ENCODE assay signal across 9 cellular contexts in genomic region chr1:22611530-22611947, GRCh38. TPM values are rescaled to one million over a fixed set of nuclear protein-coding genes. Genes with fewer than 3 reads are reported as not detected.
DNase-seq lines count a peak whose midpoint lies in the region; ATAC-seq, FAIRE-seq and TF ChIP-seq lines count a peak whose summit lies in the region.
"Had no signal": no experiment of that assay in that cellular context is flagged by ENCODE, and none has a peak within 500 bp of the region (broad histone marks: within the 10 kb centered on the region; RNA-seq: fewer than 3 reads in every experiment).

No MANE protein-coding gene starts in this region.

- no peaks in the 10 kb centered on the region for H3K4me1 Mint-ChIP-seq in endodermal cell

- 20 to 30% methylated on average over 7 of the region's 7 CpGs for WGBS in endodermal cell (ENCODE audit: insufficient coverage in 1 of 2, insufficient read length in 1 of 2), 2 experiments
- WGBS in ovary, 3 donors: 15 to 24% (median 17%) methylated on average over 7 of the region's 7 CpGs
- WGBS in transverse colon (ENCODE audit: low coverage in 1 of 2), 2 donors: 25% methylated on average over 6 of the region's 7 CpGs; no CpG with 5 or more reads in 1 of the 2 donors
- WGBS in stomach, 5 donors: 20 to 33% (median 23%) methylated on average over 6 to 7 of the region's 7 CpGs

- FAIRE-seq in D721Med (lab: Jason Lieb, UNC): no peak

- peaks cover 39% of the 10 kb centered on the region for H3K27me3 Mint-ChIP-seq in endodermal cell (ENCODE audit: insufficient read depth)

- intact Hi-C loops in ovary (cut with DNase I) (no loop called here), transverse colon (cut with DNase I; ENCODE audit: low total_unique reads) (no loop called here), stomach (cut with DNase I; ENCODE audit: low total_unique reads) (no loop called here)

- H3K27ac Mint-ChIP-seq in endodermal cell: no peak overlapping the region

- TF ChIP-seq EP300 in ovary (IDR thresholded peaks at IDR 0.05): no peak
- no peak for TF ChIP-seq EP300 in transverse colon (IDR thresholded peaks at IDR 0.05; ENCODE audit: low read depth)
- no peak for TF ChIP-seq EP300 in stomach (IDR thresholded peaks at IDR 0.05)

- H3K9ac ChIP-seq in endodermal cell (ENCODE audit: extremely low read depth, low read length, poor library complexity, severe bottlenecking): no peak overlapping the region

- H3K4me3 ChIP-seq in GM12865 (ENCODE audit: low read depth, low read length) (no peak overlapping the region), endodermal cell (ENCODE audit: low read length) (no peak overlapping the region), ovary (no peak overlapping the region), transverse colon (no peak overlapping the region), stomach (no peak overlapping the region)

- H3K9me3 ChIP-seq in endodermal cell (ENCODE audit: control insufficient read depth, low read length) (no peaks in the 10 kb centered on the region), ovary (no peaks in the 10 kb centered on the region), transverse colon (no peaks in the 10 kb centered on the region), stomach (no peaks in the 10 kb centered on the region)

- H3K36me3 ChIP-seq in endodermal cell (ENCODE audit: control insufficient read depth, insufficient read depth, low read length) (no peaks in the 10 kb centered on the region), ovary (no peaks in the 10 kb centered on the region), transverse colon (no peaks in the 10 kb centered on the region), stomach (no peaks in the 10 kb centered on the region)

- no peaks in the 10 kb centered on the region for H3K36me3 Mint-ChIP-seq in endodermal cell (ENCODE audit: low read depth)

- H3K27me3 ChIP-seq in endodermal cell (ENCODE audit: control insufficient read depth, insufficient read depth, low read length, poor library complexity, severe bottlenecking): peaks cover 45% of the 10 kb centered on the region
- no peaks in the 10 kb centered on the region for H3K27me3 ChIP-seq in ovary
- peaks cover 73% of the 10 kb centered on the region for H3K27me3 ChIP-seq in transverse colon
- peaks cover 4 to 99% (median 23%) of the 10 kb centered on the region in 3 donors for H3K27me3 ChIP-seq in stomach

- H3K27ac ChIP-seq in endodermal cell (ENCODE audit: low read depth, low read length): no peak overlapping the region
- no peak overlapping the region for H3K27ac ChIP-seq in ovary
- H3K27ac ChIP-seq in transverse colon: no peak overlapping the region
- H3K27ac ChIP-seq in stomach: no peak overlapping the region
- H3K27ac ChIP-seq: epithelial cell of prostate had no signal

- H3K4me1 ChIP-seq in endodermal cell (ENCODE audit: control insufficient read depth, insufficient read depth, low read length) (no peaks in the 10 kb centered on the region), ovary (ENCODE audit: insufficient read depth) (no peaks in the 10 kb centered on the region), transverse colon (no peaks in the 10 kb centered on the region), stomach (no peaks in the 10 kb centered on the region)

- TF ChIP-seq POLR2A in ovary (IDR thresholded peaks at IDR 0.05) (no peak), transverse colon (IDR thresholded peaks at IDR 0.05) (no peak), stomach (IDR thresholded peaks at IDR 0.05) (no peak)

- TF ChIP-seq CTCF in GM12865 (IDR thresholded peaks at IDR 0.05; ENCODE audit: insufficient read depth, low read depth, low read length, missing control alignments) (no peak), endodermal cell (conservative IDR thresholded peaks at IDR 0.05) (no peak), ovary (IDR thresholded peaks at IDR 0.05) (no peak), D721Med (IDR thresholded peaks at IDR 0.05; ENCODE audit: insufficient read depth, missing control alignments) (no peak), transverse colon (IDR thresholded peaks at IDR 0.05) (no peak), stomach (IDR thresholded peaks at IDR 0.05) (no peak)

- in situ Hi-C loops in transverse colon (cut with MboI; ENCODE audit: low pct_ligation_motif_present in 1 of 4, low pct_unique_long_range_greater_than_20kb in 1 of 4, low sequenced_read_pairs in 3 of 4): no loop called here

- DNase-seq in GM12865 (ENCODE audit: low read depth) (peak; percentile 21), NOMO-1 treated with DMSO at 0.1 percent for 48 hours (lab: John Stamatoyannopoulos, UW; ENCODE audit: unreplicated experiment) (peak; percentile 31), endodermal cell (peak; percentile 97), ovary (peak in 4 of 5 donors; percentile 35 to 79 (median 53)), D721Med (ENCODE audit: insufficient read length, low spot score) (no peak), transverse colon (no peak), stomach (no peak)

- ATAC-seq in HG03460 (IDR thresholded peaks at IDR 0.05; ENCODE audit: unreplicated experiment): no peak

- H3K4me3 Mint-ChIP-seq in endodermal cell: no peak overlapping the region

- no peaks in the 10 kb centered on the region for H3K9me3 Mint-ChIP-seq in endodermal cell

RNA-seq across cellular contexts. Expression of gene C1QA, which starts 24.9 kb away (rescaled TPM):
- total RNA-seq in endodermal cell (not detected), ovary (10 to 100 TPM; 26.8 to 87.0 (median 52.7) TPM), transverse colon (100 to 1,000 TPM in 1 of 4 donors, 10 to 100 TPM in 3; 28.5 to 181 (median 63.0) TPM), stomach (100 to 1,000 TPM in 2 of 5 donors, 10 to 100 TPM in 2, 1 to 10 TPM in 1; 2.9 to 127 (median 60.4) TPM)
- polyA plus RNA-seq in endodermal cell (2013, experiment 1 of 2): not detected
- polyA plus RNA-seq in endodermal cell (2013, experiment 2 of 2): not detected
- polyA plus RNA-seq in ovary (10 to 100 TPM; 43.7 to 89.6 TPM), stomach (100 to 1,000 TPM in 1 of 3 donors, 10 to 100 TPM in 2; 62.7 to 109 (median 85.5) TPM)

RNA-seq across cellular contexts. Expression of gene C1QC, which starts 31.9 kb away (rescaled TPM):
- not detected for total RNA-seq in endodermal cell
- not detected for polyA plus RNA-seq in endodermal cell (2013, experiment 1 of 2)
- polyA plus RNA-seq in endodermal cell (2013, experiment 2 of 2): not detected
- total RNA-seq in ovary: 100 to 1,000 TPM in 2 of 7 donors, 10 to 100 TPM in 5; 30.2 to 136 (median 51.1) TPM
- polyA plus RNA-seq in ovary: 10 to 100 TPM; 31.4 to 52.8 TPM
- 100 to 1,000 TPM in 1 of 4 donors, 10 to 100 TPM in 3; 21.7 to 106 (median 73.9) TPM for total RNA-seq in transverse colon
- total RNA-seq in stomach: 100 to 1,000 TPM in 2 of 5 donors, 10 to 100 TPM in 3; 42.3 to 181 (median 71.0) TPM
- 10 to 100 TPM; 27.8 to 86.9 (median 50.1) TPM for polyA plus RNA-seq in stomach

RNA-seq across cellular contexts. Expression of gene C1QB, which starts 41.5 kb away (rescaled TPM):
- total RNA-seq in endodermal cell: not detected
- not detected for polyA plus RNA-seq in endodermal cell (2013, experiment 1 of 2)
- polyA plus RNA-seq in endodermal cell (2013, experiment 2 of 2): not detected
- 100 to 1,000 TPM in 4 of 7 donors, 10 to 100 TPM in 3; 26.5 to 206 (median 117) TPM for total RNA-seq in ovary
- polyA plus RNA-seq in ovary: 10 to 100 TPM; 85.4 to 96.7 TPM
- total RNA-seq in transverse colon: 100 to 1,000 TPM in 3 of 4 donors, 10 to 100 TPM in 1; 62.9 to 163 (median 118) TPM
- 100 to 1,000 TPM in 2 of 5 donors, 10 to 100 TPM in 3; 57.8 to 223 (median 74.4) TPM for total RNA-seq in stomach
- 100 to 1,000 TPM in 1 of 3 donors, 10 to 100 TPM in 2; 49.8 to 128 (median 88.0) TPM for polyA plus RNA-seq in stomach

RNA-seq across cellular contexts. Expression of gene EPHA8, which starts 48.2 kb away (rescaled TPM):
- total RNA-seq in endodermal cell: 1 to 10 TPM; 1.5 TPM
- 0.39 TPM for polyA plus RNA-seq in endodermal cell (2013, experiment 1 of 2)
- polyA plus RNA-seq in endodermal cell (2013, experiment 2 of 2): 0.29 TPM
- not detected for total RNA-seq in ovary
- under 1 TPM in 1 of 2 donors, not detected in 1; 0.02 TPM for polyA plus RNA-seq in ovary
- total RNA-seq in transverse colon: not detected
- not detected for total RNA-seq in stomach
- not detected for polyA plus RNA-seq in stomach

Comparison
In these comparisons a context has a peak if more than half of its experiments do, and no peak if none do; other contexts are left out.
1. DNase-seq: peak in GM12865 (single experiment), NOMO-1 treated with DMSO at 0.1 percent for 48 hours (single experiment), endodermal cell (single experiment) and ovary (4 of 5); none in D721Med (single experiment), transverse colon (single experiment) and stomach (single experiment).
2. RNA of gene C1QC, which starts 31.9 kb away (total RNA-seq): 21.7 to 106 TPM in transverse colon, 42.3 to 181 TPM in stomach and 30.2 to 136 TPM in ovary; not detected in endodermal cell; every median in the first group is over 10 times any median in the second.
3. RNA of gene C1QB, which starts 41.5 kb away (total RNA-seq): 62.9 to 163 TPM in transverse colon, 26.5 to 206 TPM in ovary and 57.8 to 223 TPM in stomach; not detected in endodermal cell; every median in the first group is over 10 times any median in the second.